Comparison of ENCODE assay signal across 8 cellular contexts in the genomic region with DNA sequence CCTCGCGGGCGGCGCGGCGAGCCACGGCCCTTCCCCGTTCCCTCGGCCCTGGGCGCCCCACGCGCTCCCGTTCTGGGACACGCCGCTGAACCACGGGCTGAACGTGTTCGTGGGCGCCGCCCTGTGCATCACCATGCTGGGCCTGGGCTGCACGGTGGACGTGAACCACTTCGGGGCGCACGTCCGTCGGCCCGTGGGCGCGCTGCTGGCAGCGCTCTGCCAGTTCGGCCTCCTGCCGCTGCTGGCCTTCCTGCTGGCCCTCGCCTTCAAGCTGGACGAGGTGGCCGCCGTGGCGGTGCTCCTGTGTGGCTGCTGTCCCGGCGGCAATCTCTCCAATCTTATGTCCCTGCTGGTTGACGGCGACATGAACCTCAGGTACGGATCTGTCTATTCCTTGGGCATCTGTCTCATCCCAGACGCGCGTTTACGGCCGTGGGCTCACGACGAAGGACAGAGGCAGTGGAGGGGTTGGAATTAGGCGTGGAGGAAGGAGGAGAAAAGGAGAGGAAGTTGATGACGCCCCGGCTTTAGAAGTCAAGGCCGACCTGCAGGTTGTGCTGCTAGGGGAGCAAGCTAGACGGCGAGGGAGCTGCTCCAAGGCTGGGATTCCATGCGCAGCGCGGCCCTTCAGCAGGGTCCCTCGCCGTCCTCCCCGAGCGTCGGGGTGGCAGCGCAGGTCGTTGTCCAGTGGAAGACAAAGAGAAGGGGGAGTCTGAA. TPM values are rescaled to one million over a fixed set of nuclear protein-coding genes. Genes with fewer than 3 reads are reported as not detected.
A peak's percentile ranks its signal among the peaks of the same experiment; 100 is the strongest.
DNase-seq lines count a peak whose midpoint lies in the region; ATAC-seq, FAIRE-seq and TF ChIP-seq lines count a peak whose summit lies in the region.

No MANE protein-coding gene starts in this region.

- no peaks in the 10 kb centered on the region for H3K9me2 ChIP-seq in HCT116 (ENCODE audit: insufficient read depth)

- H4K20me1 ChIP-seq in HCT116 (ENCODE audit: insufficient read depth) (no peaks in the 10 kb centered on the region), K562 (replicated peaks; ENCODE audit: control insufficient read depth, insufficient read depth, low read length) (no peaks in the 10 kb centered on the region)

- H3K9me1 ChIP-seq in K562 (ENCODE audit: control insufficient read depth, insufficient read depth, low read length), result no peaks in the 10 kb centered on the region

- peak overlapping the region; percentile 46 to 61 for H3K4me3 ChIP-seq in HCT116 (replicated peaks in 1 of 2; ENCODE audit: low read depth in 1 of 2, low read length in 2 of 2)
- peak overlapping the region; percentile 51 for H3K4me3 ChIP-seq in K562
- no peak overlapping the region for H3K4me3 ChIP-seq in mucosa of descending colon

- TF ChIP-seq POLR2A in HCT116 (IDR thresholded peaks at IDR 0.05; ENCODE audit: borderline replicate concordance, extremely low read depth, insufficient read depth, insufficient read length) (no peak), K562 (conservative IDR thresholded peaks at IDR 0.05) (no peak)

- H3K79me2 ChIP-seq in HCT116 (ENCODE audit: insufficient read depth, low read length), result peaks cover 4% of the 10 kb centered on the region; the same call in 1 of the 2 replicates
- H3K79me2 ChIP-seq in K562 (ENCODE audit: control insufficient read depth, insufficient read depth, low read length), result peaks cover 46% of the 10 kb centered on the region

- ATAC-seq in HCT116 (peak; percentile 77), K562 (peak; percentile 66), mucosa of descending colon (peak; percentile 60), HG03520 (IDR thresholded peaks at IDR 0.05; ENCODE audit: unreplicated experiment) (no peak), HG03439 (IDR thresholded peaks at IDR 0.05; ENCODE audit: unreplicated experiment) (no peak)

- H3K27me3 ChIP-seq in HCT116 (ENCODE audit: insufficient read depth, low read length) (no peaks in the 10 kb centered on the region), K562 (ENCODE audit: control insufficient read depth in 2 of 2, insufficient read depth in 2 of 2, low read length in 2 of 2) (no peaks in the 10 kb centered on the region)

- in situ Hi-C loops in K562 (cut with MboI), result no loop called here

- H2AFZ ChIP-seq in HCT116 (ENCODE audit: low read depth, low read length, poor library complexity, severe bottlenecking), result no peak overlapping the region
- H2AFZ ChIP-seq in K562 (ENCODE audit: low read depth, low read length), result peak overlapping the region; percentile 87

- 0 out of 4 replicates have a peak, but pooled peaks cover 0 to 2% of the 10 kb centered on the region in 2 experiments for H3K36me3 ChIP-seq in HCT116 (ENCODE audit: control insufficient read depth in 1 of 2, insufficient read depth in 2 of 2, low read length in 2 of 2)
- peaks cover 29% of the 10 kb centered on the region; the same call in 2 of the 3 replicates for H3K36me3 ChIP-seq in K562 (ENCODE audit: control insufficient read depth, insufficient read depth, low read length)
- H3K36me3 ChIP-seq in mucosa of descending colon (ENCODE audit: low read depth), result no peaks in the 10 kb centered on the region

- FAIRE-seq in K562 (lab: Jason Lieb, UNC), result no peak

- H3K9me3 ChIP-seq in HCT116 (ENCODE audit: control insufficient read depth in 1 of 2, insufficient read depth in 1 of 2, low read depth in 1 of 2, low read length in 2 of 2), result no peaks in the 10 kb centered on the region
- H3K9me3 ChIP-seq in K562 (replicated peaks; ENCODE audit: control insufficient read depth, insufficient read depth, low read depth, low read length), result peaks cover 6% of the 10 kb centered on the region; the same call in 1 of the 2 replicates
- no peaks in the 10 kb centered on the region for H3K9me3 ChIP-seq in mucosa of descending colon

- H3K27ac ChIP-seq in HCT116 (ENCODE audit: low read depth, low read length) (peak overlapping the region; percentile 59; the same call in 1 of the 2 replicates), K562 (ENCODE audit: extremely low read depth, low read depth, low read length) (peak overlapping the region; percentile 77)

- RAD21 ChIA-PET in HCT116 (lab: Charles Lee; ENCODE audit: low non-redundant PET in 1 of 2, low total read pairs in 2 of 2, uncharacterized antibody in 2 of 2, unreplicated experiment in 2 of 2), result no interaction called here

- peak; percentile 33 for DNase-seq in AG20443 (ENCODE audit: low spot score)
- no peak for DNase-seq in HCT116 (ENCODE audit: low read depth, low spot score)
- DNase-seq in K562 (ENCODE audit: extremely low read depth in 1 of 4, low spot score in 3 of 4), result peak; percentile 30 to 41 (median 31)
- DNase-seq in mucosa of descending colon, result peak in 1 of 3 donors; percentile 39
- no peak for DNase-seq in occipital lobe (lab: John Stamatoyannopoulos, UW)
- no peak for DNase-seq in SW480 (ENCODE audit: low spot score)

- CTCF ChIA-PET in HCT116 (lab: Charles Lee) (no interaction called here), K562 (lab: Yijun Ruan, JAX; ENCODE audit: low intra/inter-chr PET ratio) (interaction anchor here (0.6 kb wide), 2 partner anchors 143 to 215 kb away, joined by 3 read pairs; a partner anchor contains a TSS)

- peak overlapping the region; percentile 74 for H3K4me2 ChIP-seq in HCT116 (ENCODE audit: low read length)
- peak overlapping the region; percentile 78 for H3K4me2 ChIP-seq in K562 (ENCODE audit: insufficient read depth, low read length)

- 0 out of 6 replicates have a peak, but pooled peaks of 1 of the 3 experiments have one; percentile 8 for TF ChIP-seq CTCF in HCT116 (IDR thresholded peaks at IDR 0.05 in 2 of 3, conservative IDR thresholded peaks at IDR 0.05 in 1 of 3; ENCODE audit: borderline replicate concordance in 1 of 3, insufficient read depth in 1 of 3, low read depth in 2 of 3, low read length in 2 of 3)
- TF ChIP-seq CTCF in K562 (IDR thresholded peaks at IDR 0.05 in 2 of 3, conservative IDR thresholded peaks at IDR 0.05 in 1 of 3; ENCODE audit: insufficient read depth in 2 of 3, low read depth in 1 of 3, low read length in 3 of 3), result peak in 1 of 3 experiments; percentile 24; a peak in 1 of 6 replicates
- no peak for TF ChIP-seq CTCF in mucosa of descending colon (IDR thresholded peaks at IDR 0.05)

- BruUV-seq in HCT116 (replicated peaks; lab: Mats Ljungman, UMichigan) (no TSS peak), K562 (replicated peaks; lab: Mats Ljungman, UMichigan) (no TSS peak)

- WGBS in K562 (ENCODE audit: insufficient coverage, low coverage, missing lambda C conversion rate), result 31% methylated on average over 50 of the region's 66 CpGs

- H3K4me1 ChIP-seq in HCT116 (ENCODE audit: control insufficient read depth in 1 of 2, insufficient read depth in 2 of 2, low read length in 2 of 2) (peaks cover 2 to 15% of the 10 kb centered on the region in 2 experiments; a peak in 3 of 4 replicates), K562 (replicated peaks in 1 of 2; ENCODE audit: control insufficient read depth in 2 of 2, insufficient read depth in 2 of 2, low read length in 2 of 2) (peaks cover 26 to 30% of the 10 kb centered on the region in 2 experiments), mucosa of descending colon (ENCODE audit: low read depth) (peaks cover 7% of the 10 kb centered on the region)

- TF ChIP-seq RAD21 in HCT116 (IDR thresholded peaks at IDR 0.05; ENCODE audit: low read depth) (no peak), K562 (CRISPR knock-in tag; conservative IDR thresholded peaks at IDR 0.05 in 1 of 2, IDR thresholded peaks at IDR 0.05 in 1 of 2) (no peak)

- intact Hi-C loops in HCT116 (cut with micrococcal nuclease) (no loop called here), K562 (cut with micrococcal nuclease) (loop anchor here (10.0 kb wide), 1 partner anchor 359 kb away; no protein-coding TSS in a partner anchor), mucosa of descending colon (cut with DNase I, micrococcal nuclease) (no loop called here)

- POLR2A ChIA-PET in HCT116 (lab: Charles Lee) (no interaction called here), K562 (lab: Yijun Ruan, JAX) (interaction anchor here (0.6 to 2.1 kb wide), 6 partner anchors 8 to 338 kb away, joined by 3 to 11 read pairs (median 4); no protein-coding TSS in a partner anchor)

- peak overlapping the region; percentile 62 for H3K9ac ChIP-seq in HCT116 (ENCODE audit: low read length)
- H3K9ac ChIP-seq in K562 (ENCODE audit: insufficient read depth in 1 of 2, low read depth in 2 of 2, low read length in 2 of 2), result peak overlapping the region; percentile 66 to 94

- TF ChIP-seq EP300 in K562 (IDR thresholded peaks at IDR 0.05; ENCODE audit: low read length), result no peak

RNA-seq across cellular contexts. Expression of a gene that starts 0.8 kb away (rescaled TPM):
- total RNA-seq in HCT116 (2021; ENCODE audit: unreplicated experiment), result 8.4 TPM
- 4.8 and 5.4 TPM in 2 replicates for polyA plus RNA-seq in HCT116 (2012)
- total RNA-seq in K562 (2011; cell fraction: chromatin; rRNA removed; ENCODE audit: low replicate concordance), result 14.4 and 15.7 TPM in 2 replicates
- 22.1 and 26.0 TPM in 2 replicates for total RNA-seq in K562 (2011; cell fraction: nucleolus; rRNA removed)
- 18.6 and 19.8 TPM in 2 replicates for total RNA-seq in K562 (2011; cell fraction: nucleoplasm; rRNA removed)
- 12.3 and 15.1 TPM in 2 replicates for total RNA-seq in K562 (2014; rRNA removed)
- total RNA-seq in K562 (2014; rRNA removed; fragmentation: Illumina TruSeq; extraction: Trizol), result 8.6 and 9.3 TPM in 2 replicates
- 11.5 and 11.6 TPM in 2 replicates for total RNA-seq in K562 (2015; rRNA removed; fragmentation: Illumina TruSeq; extraction: Trizol)
- total RNA-seq in K562 (2021), result 16.9 and 18.0 TPM in 2 replicates
- polyA plus RNA-seq in K562 (2011; rRNA removed), result 8.7 and 11.4 TPM in 2 replicates
- polyA plus RNA-seq in K562 (2011; cell fraction: cytosol; rRNA removed), result 18.8 and 32.4 TPM in 2 replicates
- polyA plus RNA-seq in K562 (2011; cell fraction: nucleus; rRNA removed), result 14.8 and 16.1 TPM in 2 replicates
- polyA plus RNA-seq in K562 (2012), result 7.7 and 13.1 TPM in 2 replicates
- 7.8 and 8.3 TPM in 2 replicates for polyA plus RNA-seq in K562 (2014; fragmentation: Illumina TruSeq; extraction: Trizol)
- polyA plus RNA-seq in K562 (2014; fragmentation: Nextera tagmentation; extraction: Ambion mirVana), result 1 to 10 TPM; 2.5 to 3.1 TPM
- 8.8 and 10.7 TPM in 2 replicates for polyA plus RNA-seq in K562 (2014; rRNA removed)
- polyA minus RNA-seq in K562 (2011; rRNA and poly(A)+ RNA removed), result 14.3 and 14.4 TPM in 2 replicates
- polyA minus RNA-seq in K562 (2011; cell fraction: cytosol; rRNA and poly(A)+ RNA removed), result 5.8 and 11.5 TPM in 2 replicates
- 15.1 and 21.2 TPM in 2 replicates for polyA minus RNA-seq in K562 (2011; cell fraction: nucleus; rRNA and poly(A)+ RNA removed)
- 1 to 10 TPM in 1 of 3 donors, under 1 TPM in 1, not detected in 1; 0.26 to 2.1 TPM for total RNA-seq in mucosa of descending colon
- 3.9 TPM for total RNA-seq in occipital lobe

RNA-seq across cellular contexts. Expression of a gene that starts 6.1 kb away (rescaled TPM):
- total RNA-seq in HCT116 (2021; ENCODE audit: unreplicated experiment) (0.47 TPM), K562 (2014; rRNA removed) (0.59 and 1.1 TPM in 2 replicates), K562 (2014; rRNA removed; fragmentation: Illumina TruSeq; extraction: Trizol) (0.19 and 0.33 TPM in 2 replicates), K562 (2015; rRNA removed; fragmentation: Illumina TruSeq; extraction: Trizol) (0.11 and 0.29 TPM in 2 replicates), K562 (2021) (0.84 and 0.94 TPM in 2 replicates), mucosa of descending colon (not detected), occipital lobe (not detected)
- 0.13 and 0.20 TPM in 2 replicates for polyA plus RNA-seq in HCT116 (2012)
- total RNA-seq in K562 (2011; cell fraction: chromatin; rRNA removed; ENCODE audit: low replicate concordance), result 2.3 and 3.1 TPM in 2 replicates
- 2.2 and 3.6 TPM in 2 replicates for total RNA-seq in K562 (2011; cell fraction: nucleolus; rRNA removed)
- total RNA-seq in K562 (2011; cell fraction: nucleoplasm; rRNA removed), result 0.88 and 0.99 TPM in 2 replicates
- polyA plus RNA-seq in K562 (2011; rRNA removed) (0.28 and 0.50 TPM in 2 replicates), K562 (2014; fragmentation: Illumina TruSeq; extraction: Trizol) (0.07 and 0.10 TPM in 2 replicates), K562 (2014; fragmentation: Nextera tagmentation; extraction: Ambion mirVana) (under 1 TPM in 1 of 2 experiments, not detected in 1; 0.07 TPM), K562 (2014; rRNA removed) (0.12 and 0.57 TPM in 2 replicates)
- polyA plus RNA-seq in K562 (2011; cell fraction: cytosol; rRNA removed), result 0.12 TPM in 2 replicates
- 1.6 and 1.7 TPM in 2 replicates for polyA plus RNA-seq in K562 (2011; cell fraction: nucleus; rRNA removed)
- polyA plus RNA-seq in K562 (2012), result 0.34 and 0.53 TPM in 2 replicates
- 0.24 and 0.91 TPM in 2 replicates for polyA minus RNA-seq in K562 (2011; rRNA and poly(A)+ RNA removed)
- polyA minus RNA-seq in K562 (2011; cell fraction: cytosol; rRNA and poly(A)+ RNA removed), result not detected in 2 replicates
- polyA minus RNA-seq in K562 (2011; cell fraction: nucleus; rRNA and poly(A)+ RNA removed), result 4.2 and 4.4 TPM in 2 replicates

Comparison
In these comparisons a context has a peak if more than half of its experiments do, and no peak if none do; other contexts are left out.
1. DNase-seq: peak in AG20443 (single experiment) and K562 (4 of 4); none in HCT116 (single experiment), occipital lobe (single experiment) and SW480 (single experiment).
2. ATAC-seq: peak in HCT116 (single experiment), K562 (single experiment) and mucosa of descending colon (single experiment); none in HG03520 (single experiment) and HG03439 (single experiment).